20 cellular contexts compared by ENCODE assay signal in the genomic region with DNA sequence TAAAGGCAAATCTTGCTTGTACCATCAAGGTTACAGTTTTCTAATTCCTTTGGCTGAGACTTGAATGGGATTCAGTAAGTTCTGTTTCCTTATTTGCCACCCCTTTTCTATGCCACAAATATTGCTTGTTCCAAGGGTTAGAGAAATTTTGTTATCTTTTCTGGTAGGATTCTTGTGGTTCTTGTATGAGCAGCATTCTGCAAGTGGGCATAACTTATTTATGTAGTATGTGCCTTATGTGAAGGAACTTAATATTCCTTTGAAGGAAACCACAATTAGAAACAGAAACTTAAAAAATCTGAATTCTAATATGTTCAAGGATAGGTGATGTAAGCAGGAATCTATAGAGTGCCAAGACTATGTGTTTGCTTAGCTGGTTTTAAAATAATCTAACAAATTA.
"Had no signal": no experiment of that assay in that cellular context is flagged by ENCODE, and none has a peak within 500 bp of the region (broad histone marks: within the 10 kb centered on the region; RNA-seq: fewer than 3 reads in every experiment).

No MANE protein-coding gene starts in this region.

- H3K36me3 ChIP-seq: heart right ventricle, ovary, suprapubic skin, transverse colon, uterus had no signal

- ATAC-seq: activated T-cell treated with anti-CD3 and anti-CD28 coated beads, Interleukin-2, amount 50 U/mL, for 72 hours; heart right ventricle; naive thymus-derived CD8-positive, alpha-beta T cell; psoas muscle; right cardiac atrium; stimulated activated naive CD8-positive, alpha-beta T cell treated with anti-CD3 and anti-CD28 coated beads, Interleukin-15, amount 100 ng/mL, for 72 hours had no signal

- H3K4me3 ChIP-seq: heart right ventricle, ovary, psoas muscle, suprapubic skin, transverse colon, uterus had no signal

- H3K27me3 ChIP-seq: heart right ventricle, ovary, suprapubic skin, transverse colon, uterus had no signal

- H3K9me3 ChIP-seq: ovary, psoas muscle, suprapubic skin, transverse colon, uterus had no signal

- DNase-seq: activated CD4-positive, alpha-beta T cell treated with anti-CD3 and anti-CD28 coated beads, Interleukin-2, amount 50 U/mL, for 1 hour; activated CD4-positive, CD25-positive, alpha-beta regulatory T cell treated with anti-CD3 and anti-CD28 coated beads, Interleukin-2, amount 50 U/mL, for 72 hours; activated CD8-positive, alpha-beta memory T cell treated with anti-CD3 and anti-CD28 coated beads for 24 hours; activated CD8-positive, alpha-beta memory T cell treated with anti-CD3 and anti-CD28 coated beads, Interleukin-2, amount 50 U/mL, for 48 hours; activated gamma-delta T cell treated with Interleukin-2 at 50 U/mL for 16 hours; activated T-cell treated with anti-CD3 and anti-CD28 coated beads, Interleukin-2, amount 50 U/mL, for 72 hours; amygdala; cortex of kidney; effector CD4-positive, alpha-beta T cell; heart right ventricle; naive thymus-derived CD8-positive, alpha-beta T cell; ovary; psoas muscle; right cardiac atrium; small intestine; stimulated activated CD4-positive, alpha-beta T cell treated with anti-CD3 and anti-CD28 coated beads, Interleukin-4, amount 100 ng/mL, for 1 hour; stimulated activated naive CD8-positive, alpha-beta T cell treated with anti-CD3 and anti-CD28 coated beads, Interleukin-15, amount 100 ng/mL, for 72 hours; transverse colon; uterus had no signal

- H3K4me1 ChIP-seq: heart right ventricle, psoas muscle, suprapubic skin, transverse colon, uterus had no signal
